In the genomic region with DNA sequence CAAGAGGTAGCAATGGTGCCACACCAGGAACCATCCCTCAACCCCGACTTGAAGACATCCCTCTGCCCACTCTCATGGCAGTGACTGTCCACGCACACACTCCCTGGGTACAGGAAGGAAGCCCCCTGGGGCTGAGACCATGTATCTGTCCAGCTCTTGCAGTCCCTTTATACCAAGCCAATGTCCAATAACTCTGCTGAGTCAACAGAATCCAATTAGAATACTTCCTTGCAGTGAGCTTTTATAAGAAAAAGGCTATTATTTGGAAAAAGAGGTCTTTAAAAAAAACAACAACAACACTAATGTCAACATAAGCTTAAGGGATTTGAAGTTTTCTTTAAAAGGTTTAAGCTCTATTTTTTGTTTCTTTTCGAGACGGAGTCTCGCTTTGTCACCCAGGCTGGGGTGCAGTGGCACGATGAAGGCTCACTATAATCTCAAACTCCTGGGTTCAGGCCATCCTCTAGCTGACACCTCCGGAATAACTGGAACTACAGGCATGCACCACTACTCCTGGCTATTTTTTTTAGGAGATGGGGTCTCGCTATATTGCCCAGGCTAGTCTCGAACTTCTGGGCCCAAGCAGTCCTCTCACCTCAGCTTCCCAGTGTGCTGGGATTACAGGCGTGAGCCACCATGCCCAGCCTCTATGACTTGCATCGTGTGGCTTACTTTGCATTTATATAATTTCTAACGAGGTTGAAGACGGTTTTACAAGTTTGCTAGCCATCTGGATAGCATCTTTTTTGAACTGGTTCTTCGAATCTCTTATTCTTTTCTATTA, we compare ENCODE assay signal across 2 cellular contexts.
TF ChIP-seq lines count a peak whose summit lies in the region.

No MANE protein-coding gene starts in this region.

TF ChIP-seq in HEK293, 187 proteins besides CTCF, POLR2A, EP300 and RAD21:
- TF ChIP-seq ZNF157 (tag by site-specific recombination; IDR thresholded peaks at IDR 0.05) (no peak), ZNF121 (tag by site-specific recombination; IDR thresholded peaks at IDR 0.05) (peak; percentile 58)

TF ChIP-seq in K562, 482 proteins besides CTCF, POLR2A, EP300 and RAD21:
- TF ChIP-seq C11orf30 (IDR thresholded peaks at IDR 0.05; ENCODE audit: low read depth), result peak; percentile 53
- no peak for TF ChIP-seq YBX1 (IDR thresholded peaks at IDR 0.05)
- TF ChIP-seq TBP (optimal IDR thresholded peaks at IDR 0.05; ENCODE audit: low read depth, low read length), result no peak
- TF ChIP-seq SRF (CRISPR knock-in tag; IDR thresholded peaks at IDR 0.05), result no peak
- TF ChIP-seq ZNF316 (IDR thresholded peaks at IDR 0.05), result peak; percentile 69
- TF ChIP-seq, protein P1, sequence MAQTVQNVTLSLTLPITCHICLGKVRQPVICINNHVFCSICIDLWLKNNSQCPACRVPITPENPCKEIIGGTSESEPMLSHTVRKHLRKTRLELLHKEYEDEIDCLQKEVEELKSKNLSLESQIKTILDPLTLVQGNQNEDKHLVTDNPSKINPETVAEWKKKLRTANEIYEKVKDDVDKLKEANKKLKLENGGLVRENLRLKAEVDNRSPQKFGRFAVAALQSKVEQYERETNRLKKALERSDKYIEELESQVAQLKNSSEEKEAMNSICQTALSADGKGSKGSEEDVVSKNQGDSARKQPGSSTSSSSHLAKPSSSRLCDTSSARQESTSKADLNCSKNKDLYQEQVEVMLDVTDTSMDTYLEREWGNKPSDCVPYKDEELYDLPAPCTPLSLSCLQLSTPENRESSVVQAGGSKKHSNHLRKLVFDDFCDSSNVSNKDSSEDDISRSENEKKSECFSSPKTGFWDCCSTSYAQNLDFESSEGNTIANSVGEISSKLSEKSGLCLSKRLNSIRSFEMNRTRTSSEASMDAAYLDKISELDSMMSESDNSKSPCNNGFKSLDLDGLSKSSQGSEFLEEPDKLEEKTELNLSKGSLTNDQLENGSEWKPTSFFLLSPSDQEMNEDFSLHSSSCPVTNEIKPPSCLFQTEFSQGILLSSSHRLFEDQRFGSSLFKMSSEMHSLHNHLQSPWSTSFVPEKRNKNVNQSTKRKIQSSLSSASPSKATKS (CRISPR knock-in tag; IDR thresholded peaks at IDR 0.05), result no peak
- TF ChIP-seq MAFF (IDR thresholded peaks at IDR 0.05; ENCODE audit: low read length), result peak; percentile 28; the same call in 1 of the 2 replicates
- TF ChIP-seq POLR2H (tag; IDR thresholded peaks at IDR 0.05; ENCODE audit: low read depth), result no peak
- no peak for TF ChIP-seq ZNF143 (CRISPR knock-in tag; IDR thresholded peaks at IDR 0.05)
- no peak for TF ChIP-seq NUFIP1 (IDR thresholded peaks at IDR 0.05; ENCODE audit: partially characterized antibody)
- no peak for TF ChIP-seq PHF20 (IDR thresholded peaks at IDR 0.05; ENCODE audit: partially characterized antibody)
- TF ChIP-seq, protein P2, sequence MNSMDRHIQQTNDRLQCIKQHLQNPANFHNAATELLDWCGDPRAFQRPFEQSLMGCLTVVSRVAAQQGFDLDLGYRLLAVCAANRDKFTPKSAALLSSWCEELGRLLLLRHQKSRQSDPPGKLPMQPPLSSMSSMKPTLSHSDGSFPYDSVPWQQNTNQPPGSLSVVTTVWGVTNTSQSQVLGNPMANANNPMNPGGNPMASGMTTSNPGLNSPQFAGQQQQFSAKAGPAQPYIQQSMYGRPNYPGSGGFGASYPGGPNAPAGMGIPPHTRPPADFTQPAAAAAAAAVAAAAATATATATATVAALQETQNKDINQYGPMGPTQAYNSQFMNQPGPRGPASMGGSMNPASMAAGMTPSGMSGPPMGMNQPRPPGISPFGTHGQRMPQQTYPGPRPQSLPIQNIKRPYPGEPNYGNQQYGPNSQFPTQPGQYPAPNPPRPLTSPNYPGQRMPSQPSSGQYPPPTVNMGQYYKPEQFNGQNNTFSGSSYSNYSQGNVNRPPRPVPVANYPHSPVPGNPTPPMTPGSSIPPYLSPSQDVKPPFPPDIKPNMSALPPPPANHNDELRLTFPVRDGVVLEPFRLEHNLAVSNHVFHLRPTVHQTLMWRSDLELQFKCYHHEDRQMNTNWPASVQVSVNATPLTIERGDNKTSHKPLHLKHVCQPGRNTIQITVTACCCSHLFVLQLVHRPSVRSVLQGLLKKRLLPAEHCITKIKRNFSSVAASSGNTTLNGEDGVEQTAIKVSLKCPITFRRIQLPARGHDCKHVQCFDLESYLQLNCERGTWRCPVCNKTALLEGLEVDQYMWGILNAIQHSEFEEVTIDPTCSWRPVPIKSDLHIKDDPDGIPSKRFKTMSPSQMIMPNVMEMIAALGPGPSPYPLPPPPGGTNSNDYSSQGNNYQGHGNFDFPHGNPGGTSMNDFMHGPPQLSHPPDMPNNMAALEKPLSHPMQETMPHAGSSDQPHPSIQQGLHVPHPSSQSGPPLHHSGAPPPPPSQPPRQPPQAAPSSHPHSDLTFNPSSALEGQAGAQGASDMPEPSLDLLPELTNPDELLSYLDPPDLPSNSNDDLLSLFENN (IDR thresholded peaks at IDR 0.05; ENCODE audit: low read depth in 2 of 2, low read length in 2 of 2), result no peak
- TF ChIP-seq, protein P3, sequence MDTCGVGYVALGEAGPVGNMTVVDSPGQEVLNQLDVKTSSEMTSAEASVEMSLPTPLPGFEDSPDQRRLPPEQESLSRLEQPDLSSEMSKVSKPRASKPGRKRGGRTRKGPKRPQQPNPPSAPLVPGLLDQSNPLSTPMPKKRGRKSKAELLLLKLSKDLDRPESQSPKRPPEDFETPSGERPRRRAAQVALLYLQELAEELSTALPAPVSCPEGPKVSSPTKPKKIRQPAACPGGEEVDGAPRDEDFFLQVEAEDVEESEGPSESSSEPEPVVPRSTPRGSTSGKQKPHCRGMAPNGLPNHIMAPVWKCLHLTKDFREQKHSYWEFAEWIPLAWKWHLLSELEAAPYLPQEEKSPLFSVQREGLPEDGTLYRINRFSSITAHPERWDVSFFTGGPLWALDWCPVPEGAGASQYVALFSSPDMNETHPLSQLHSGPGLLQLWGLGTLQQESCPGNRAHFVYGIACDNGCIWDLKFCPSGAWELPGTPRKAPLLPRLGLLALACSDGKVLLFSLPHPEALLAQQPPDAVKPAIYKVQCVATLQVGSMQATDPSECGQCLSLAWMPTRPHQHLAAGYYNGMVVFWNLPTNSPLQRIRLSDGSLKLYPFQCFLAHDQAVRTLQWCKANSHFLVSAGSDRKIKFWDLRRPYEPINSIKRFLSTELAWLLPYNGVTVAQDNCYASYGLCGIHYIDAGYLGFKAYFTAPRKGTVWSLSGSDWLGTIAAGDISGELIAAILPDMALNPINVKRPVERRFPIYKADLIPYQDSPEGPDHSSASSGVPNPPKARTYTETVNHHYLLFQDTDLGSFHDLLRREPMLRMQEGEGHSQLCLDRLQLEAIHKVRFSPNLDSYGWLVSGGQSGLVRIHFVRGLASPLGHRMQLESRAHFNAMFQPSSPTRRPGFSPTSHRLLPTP (IDR thresholded peaks at IDR 0.05; ENCODE audit: borderline replicate concordance, extremely low read depth, insufficient read length), result no peak
- no peak for TF ChIP-seq ZC3H11A (IDR thresholded peaks at IDR 0.05; ENCODE audit: low read depth, low read length)
- no peak for TF ChIP-seq MYC (IDR thresholded peaks at IDR 0.05; ENCODE audit: low read depth, low read length)
- TF ChIP-seq MYC (CRISPR knock-in tag; IDR thresholded peaks at IDR 0.05; ENCODE audit: borderline replicate concordance, low read depth), result no peak
- TF ChIP-seq, protein P4, sequence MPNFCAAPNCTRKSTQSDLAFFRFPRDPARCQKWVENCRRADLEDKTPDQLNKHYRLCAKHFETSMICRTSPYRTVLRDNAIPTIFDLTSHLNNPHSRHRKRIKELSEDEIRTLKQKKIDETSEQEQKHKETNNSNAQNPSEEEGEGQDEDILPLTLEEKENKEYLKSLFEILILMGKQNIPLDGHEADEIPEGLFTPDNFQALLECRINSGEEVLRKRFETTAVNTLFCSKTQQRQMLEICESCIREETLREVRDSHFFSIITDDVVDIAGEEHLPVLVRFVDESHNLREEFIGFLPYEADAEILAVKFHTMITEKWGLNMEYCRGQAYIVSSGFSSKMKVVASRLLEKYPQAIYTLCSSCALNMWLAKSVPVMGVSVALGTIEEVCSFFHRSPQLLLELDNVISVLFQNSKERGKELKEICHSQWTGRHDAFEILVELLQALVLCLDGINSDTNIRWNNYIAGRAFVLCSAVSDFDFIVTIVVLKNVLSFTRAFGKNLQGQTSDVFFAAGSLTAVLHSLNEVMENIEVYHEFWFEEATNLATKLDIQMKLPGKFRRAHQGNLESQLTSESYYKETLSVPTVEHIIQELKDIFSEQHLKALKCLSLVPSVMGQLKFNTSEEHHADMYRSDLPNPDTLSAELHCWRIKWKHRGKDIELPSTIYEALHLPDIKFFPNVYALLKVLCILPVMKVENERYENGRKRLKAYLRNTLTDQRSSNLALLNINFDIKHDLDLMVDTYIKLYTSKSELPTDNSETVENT (CRISPR knock-in tag; IDR thresholded peaks at IDR 0.05), result no peak
- TF ChIP-seq SRSF7 (optimal IDR thresholded peaks at IDR 0.05; ENCODE audit: low read depth, low read length), result no peak
- TF ChIP-seq, protein P5, sequence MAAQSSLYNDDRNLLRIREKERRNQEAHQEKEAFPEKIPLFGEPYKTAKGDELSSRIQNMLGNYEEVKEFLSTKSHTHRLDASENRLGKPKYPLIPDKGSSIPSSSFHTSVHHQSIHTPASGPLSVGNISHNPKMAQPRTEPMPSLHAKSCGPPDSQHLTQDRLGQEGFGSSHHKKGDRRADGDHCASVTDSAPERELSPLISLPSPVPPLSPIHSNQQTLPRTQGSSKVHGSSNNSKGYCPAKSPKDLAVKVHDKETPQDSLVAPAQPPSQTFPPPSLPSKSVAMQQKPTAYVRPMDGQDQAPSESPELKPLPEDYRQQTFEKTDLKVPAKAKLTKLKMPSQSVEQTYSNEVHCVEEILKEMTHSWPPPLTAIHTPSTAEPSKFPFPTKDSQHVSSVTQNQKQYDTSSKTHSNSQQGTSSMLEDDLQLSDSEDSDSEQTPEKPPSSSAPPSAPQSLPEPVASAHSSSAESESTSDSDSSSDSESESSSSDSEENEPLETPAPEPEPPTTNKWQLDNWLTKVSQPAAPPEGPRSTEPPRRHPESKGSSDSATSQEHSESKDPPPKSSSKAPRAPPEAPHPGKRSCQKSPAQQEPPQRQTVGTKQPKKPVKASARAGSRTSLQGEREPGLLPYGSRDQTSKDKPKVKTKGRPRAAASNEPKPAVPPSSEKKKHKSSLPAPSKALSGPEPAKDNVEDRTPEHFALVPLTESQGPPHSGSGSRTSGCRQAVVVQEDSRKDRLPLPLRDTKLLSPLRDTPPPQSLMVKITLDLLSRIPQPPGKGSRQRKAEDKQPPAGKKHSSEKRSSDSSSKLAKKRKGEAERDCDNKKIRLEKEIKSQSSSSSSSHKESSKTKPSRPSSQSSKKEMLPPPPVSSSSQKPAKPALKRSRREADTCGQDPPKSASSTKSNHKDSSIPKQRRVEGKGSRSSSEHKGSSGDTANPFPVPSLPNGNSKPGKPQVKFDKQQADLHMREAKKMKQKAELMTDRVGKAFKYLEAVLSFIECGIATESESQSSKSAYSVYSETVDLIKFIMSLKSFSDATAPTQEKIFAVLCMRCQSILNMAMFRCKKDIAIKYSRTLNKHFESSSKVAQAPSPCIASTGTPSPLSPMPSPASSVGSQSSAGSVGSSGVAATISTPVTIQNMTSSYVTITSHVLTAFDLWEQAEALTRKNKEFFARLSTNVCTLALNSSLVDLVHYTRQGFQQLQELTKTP (IDR thresholded peaks at IDR 0.05; ENCODE audit: low read depth in 1 of 2, partially characterized antibody in 2 of 2), result no peak
- TF ChIP-seq, protein P6, sequence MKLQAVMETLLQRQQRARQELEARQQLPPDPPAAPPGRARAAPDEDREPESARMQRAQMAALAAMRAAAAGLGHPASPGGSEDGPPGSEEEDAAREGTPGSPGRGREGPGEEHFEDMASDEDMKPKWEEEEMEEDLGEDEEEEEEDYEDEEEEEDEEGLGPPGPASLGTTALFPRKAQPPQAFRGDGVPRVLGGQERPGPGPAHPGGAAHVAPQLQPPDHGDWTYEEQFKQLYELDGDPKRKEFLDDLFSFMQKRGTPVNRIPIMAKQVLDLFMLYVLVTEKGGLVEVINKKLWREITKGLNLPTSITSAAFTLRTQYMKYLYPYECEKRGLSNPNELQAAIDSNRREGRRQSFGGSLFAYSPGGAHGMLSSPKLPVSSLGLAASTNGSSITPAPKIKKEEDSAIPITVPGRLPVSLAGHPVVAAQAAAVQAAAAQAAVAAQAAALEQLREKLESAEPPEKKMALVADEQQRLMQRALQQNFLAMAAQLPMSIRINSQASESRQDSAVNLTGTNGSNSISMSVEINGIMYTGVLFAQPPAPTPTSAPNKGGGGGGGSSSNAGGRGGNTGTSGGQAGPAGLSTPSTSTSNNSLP (IDR thresholded peaks at IDR 0.05; ENCODE audit: borderline replicate concordance, low read depth, low read length), result no peak
- no peak for TF ChIP-seq MEF2D (tag; conservative IDR thresholded peaks at IDR 0.05; ENCODE audit: low read depth)
